Comparison of ENCODE assay signal across 8 cellular contexts in genomic region chr12:54723653-54724256, GRCh38.
DNase-seq lines count a peak whose midpoint lies in the region; ATAC-seq and TF ChIP-seq lines count a peak whose summit lies in the region.

No MANE protein-coding gene starts in this region.

- H3K79me2 ChIP-seq in hepatocyte: no peaks in the 10 kb centered on the region

- DNase-seq in heart left ventricle (no peak), cardiac septum (ENCODE audit: low spot score) (no peak), T-helper 17 cell (peak in 1 of 3 donors; percentile 24), hepatocyte (ENCODE audit: low spot score) (no peak), posterior cingulate gyrus (no peak), NCI-H187 (lab: John Stamatoyannopoulos, UW) (no peak)
- no peak for DNase-seq in activated CD8-positive, alpha-beta memory T cell treated with anti-CD3 and anti-CD28 coated beads for 24 hours

- TF ChIP-seq POLR2A in heart left ventricle (IDR thresholded peaks at IDR 0.05): no peak

- peak overlapping the region; percentile 25 for H3K4me3 Mint-ChIP-seq in T-helper 17 cell

- no peak overlapping the region for H3K27ac Mint-ChIP-seq in T-helper 17 cell

- H3K36me3 ChIP-seq in heart left ventricle: no peaks in the 10 kb centered on the region
- no peaks in the 10 kb centered on the region for H3K36me3 ChIP-seq in hepatocyte (replicated peaks; ENCODE audit: insufficient read depth, low read depth)

- ATAC-seq in heart left ventricle (no peak), HG02981 (IDR thresholded peaks at IDR 0.05; ENCODE audit: unreplicated experiment) (peak; percentile 70), T-helper 17 cell (peak; percentile 76)

- no peak overlapping the region for H3K4me2 ChIP-seq in hepatocyte

- peaks cover 45% of the 10 kb centered on the region for H3K27me3 Mint-ChIP-seq in T-helper 17 cell

- 55 to 61% (median 58%) methylated on average over 2 of the region's 2 CpGs for WGBS in heart left ventricle, 4 donors
- 57% methylated on average over 2 of the region's 2 CpGs for WGBS in hepatocyte (ENCODE audit: low lambda C conversion rate, missing lambda C conversion rate)

- H3K4me1 Mint-ChIP-seq in T-helper 17 cell: peaks cover 10% of the 10 kb centered on the region

- no peaks in the 10 kb centered on the region for H3K9me2 ChIP-seq in hepatocyte (replicated peaks; ENCODE audit: insufficient read depth)

- H3K9me3 ChIP-seq in heart left ventricle (no peaks in the 10 kb centered on the region), T-helper 17 cell (ENCODE audit: control insufficient read depth, low read length, poor library complexity, severe bottlenecking) (no peaks in the 10 kb centered on the region), hepatocyte (ENCODE audit: low read depth) (no peaks in the 10 kb centered on the region)

- no peak overlapping the region for H3K27ac ChIP-seq in heart left ventricle
- no peak overlapping the region for H3K27ac ChIP-seq in hepatocyte

- H3K4me1 ChIP-seq in heart left ventricle (no peaks in the 10 kb centered on the region), hepatocyte (ENCODE audit: insufficient read depth) (no peaks in the 10 kb centered on the region)

- no peaks in the 10 kb centered on the region for H3K36me3 Mint-ChIP-seq in T-helper 17 cell (ENCODE audit: low read depth)

- TF ChIP-seq CTCF in heart left ventricle (IDR thresholded peaks at IDR 0.05) (peak in 11 of 12 donors; percentile 27 to 51 (median 35)), hepatocyte (IDR thresholded peaks at IDR 0.05; ENCODE audit: poor library complexity) (peak; percentile 40)

- H4K20me1 ChIP-seq in hepatocyte (ENCODE audit: insufficient read depth, poor library complexity, severe bottlenecking): no peaks in the 10 kb centered on the region

- H3K4me3 ChIP-seq in heart left ventricle: no peak overlapping the region
- no peak overlapping the region for H3K4me3 ChIP-seq in hepatocyte

- H3K27me3 ChIP-seq in heart left ventricle (peaks cover 0 to 24% (median 4%) of the 10 kb centered on the region in 9 donors), hepatocyte (no peaks in the 10 kb centered on the region)

- no peak overlapping the region for H2AFZ ChIP-seq in hepatocyte

- intact Hi-C loops in heart left ventricle (cut with DNase I): loop anchor here in 1 of 10 donors (10.0 kb wide), 1 partner anchor 241 kb away; no protein-coding TSS in a partner anchor
- intact Hi-C loops in cardiac septum (cut with DNase I): no loop called here
- intact Hi-C loops in posterior cingulate gyrus (cut with DNase I): no loop called here

Comparison
In these comparisons a context has a peak if more than half of its experiments do, and no peak if none do; other contexts are left out.
1. ATAC-seq: peak in HG02981 (single experiment) and T-helper 17 cell (single experiment); none in heart left ventricle (0 of 4).